ENCODE assay signal across 26 cellular contexts in the genomic region with DNA sequence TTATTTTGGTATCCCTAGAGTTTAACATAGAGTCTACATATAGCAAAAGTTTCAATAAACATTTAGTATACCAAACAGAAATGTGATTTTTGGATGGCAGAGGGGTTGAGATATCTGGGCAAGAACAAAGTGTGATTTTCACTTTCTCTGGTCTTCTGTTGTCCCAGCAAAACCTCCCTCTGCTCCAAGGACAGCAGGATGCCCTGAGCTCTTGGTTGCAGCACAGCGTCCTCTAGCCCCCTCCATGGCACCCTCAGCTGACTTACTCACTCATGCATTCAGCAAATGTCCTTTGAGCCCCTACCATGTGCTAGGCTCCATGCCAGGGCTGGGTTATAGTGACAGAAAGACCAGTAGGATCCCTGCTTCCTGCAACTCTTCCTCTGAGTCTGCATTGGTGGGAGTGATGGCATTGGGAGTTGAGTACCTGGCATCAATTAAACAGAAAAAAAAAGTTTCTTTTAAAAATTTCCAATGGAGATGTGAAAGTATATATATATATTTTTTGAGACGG.
DNase-seq lines count a peak whose midpoint lies in the region; ATAC-seq lines count a peak whose summit lies in the region.
"Had no signal": no experiment of that assay in that cellular context is flagged by ENCODE, and none has a peak within 500 bp of the region (broad histone marks: within the 10 kb centered on the region; RNA-seq: fewer than 3 reads in every experiment).

No MANE protein-coding gene starts in this region.

- no peaks in the 10 kb centered on the region for H3K9me3 Mint-ChIP-seq in activated T-cell treated with anti-CD3 and anti-CD28 coated beads, Interleukin-2, amount 50 U/mL, for 4 hours
- H3K9me3 Mint-ChIP-seq in CD8-positive, alpha-beta memory T cell, result no peaks in the 10 kb centered on the region
- no peaks in the 10 kb centered on the region for H3K9me3 Mint-ChIP-seq in activated T-helper 17 cell treated with anti-CD3 and anti-CD28 coated beads, Interleukin-2, amount 50 U/mL, for 72 hours
- no peaks in the 10 kb centered on the region for H3K9me3 Mint-ChIP-seq in naive thymus-derived CD4-positive, alpha-beta T cell
- H3K9me3 Mint-ChIP-seq: dendritic cell treated with granulocyte-macrophage colony-stimulating factor and Interleukin-4, amounts not matched to agents 40 ng/mL and 50 ng/mL, for 4 days; immature natural killer cell; WTC11 had no signal

- POLR2A ChIA-PET in CD8-positive, alpha-beta memory T cell (lab: Charles Lee), result interaction anchor here (0.9 to 2.9 kb wide), 5 partner anchors 18 to 105 kb away, joined by 3 to 14 read pairs (median 11); partner anchors contain the start of gene UBL3
- POLR2A ChIA-PET in naive thymus-derived CD4-positive, alpha-beta T cell (lab: Charles Lee), result interaction anchor here (1.8 to 9.9 kb wide), 3 partner anchors 19 to 158 kb away, joined by 6 to 114 read pairs (median 14); partner anchors contain the start of gene UBL3

- no peaks in the 10 kb centered on the region for H3K27me3 Mint-ChIP-seq in activated T-cell treated with anti-CD3 and anti-CD28 coated beads, Interleukin-2, amount 50 U/mL, for 4 hours (ENCODE audit: low read depth)
- peaks cover 0 to 1% of the 10 kb centered on the region in 2 donors for H3K27me3 Mint-ChIP-seq in CD8-positive, alpha-beta memory T cell
- H3K27me3 Mint-ChIP-seq in activated T-helper 17 cell treated with anti-CD3 and anti-CD28 coated beads, Interleukin-2, amount 50 U/mL, for 72 hours, result no peaks in the 10 kb centered on the region
- peaks cover 0 to 8% (median 0%) of the 10 kb centered on the region in 5 donors for H3K27me3 Mint-ChIP-seq in naive thymus-derived CD4-positive, alpha-beta T cell

- H3K4me1 ChIP-seq in CD8-positive, alpha-beta memory T cell (ENCODE audit: insufficient read depth, low read length), result peaks cover 44% of the 10 kb centered on the region
- peaks cover 20 to 30% of the 10 kb centered on the region in 2 donors for H3K4me1 ChIP-seq in naive thymus-derived CD4-positive, alpha-beta T cell (ENCODE audit: control insufficient read depth in 2 of 2, insufficient read depth in 2 of 2, low read length in 2 of 2)
- H3K4me1 ChIP-seq: gastrocnemius medialis, left ventricle myocardium inferior, uterus had no signal

- no peaks in the 10 kb centered on the region for H3K36me3 Mint-ChIP-seq in activated T-cell treated with anti-CD3 and anti-CD28 coated beads, Interleukin-2, amount 50 U/mL, for 4 hours (ENCODE audit: insufficient read depth)
- H3K36me3 Mint-ChIP-seq in CD8-positive, alpha-beta memory T cell, result peaks cover 0 to 3% (median 0%) of the 10 kb centered on the region in 3 donors
- no peaks in the 10 kb centered on the region for H3K36me3 Mint-ChIP-seq in activated T-helper 17 cell treated with anti-CD3 and anti-CD28 coated beads, Interleukin-2, amount 50 U/mL, for 72 hours (ENCODE audit: low read depth)
- H3K36me3 Mint-ChIP-seq in naive thymus-derived CD4-positive, alpha-beta T cell, result peaks cover 0 to 4% (median 0%) of the 10 kb centered on the region in 5 donors
- H3K36me3 Mint-ChIP-seq: immature natural killer cell, WTC11 had no signal

- no peaks in the 10 kb centered on the region for H3K27me3 ChIP-seq in CD8-positive, alpha-beta memory T cell (ENCODE audit: insufficient read depth, low read length, poor library complexity, severe bottlenecking)
- H3K27me3 ChIP-seq in naive thymus-derived CD4-positive, alpha-beta T cell (ENCODE audit: control insufficient read depth in 2 of 2, insufficient read depth in 2 of 2, low read length in 2 of 2), result no peaks in the 10 kb centered on the region
- H3K27me3 ChIP-seq: uterus had no signal

- no peak overlapping the region for H3K27ac ChIP-seq in CD8-positive, alpha-beta memory T cell (ENCODE audit: low read depth, low read length)
- peak overlapping the region; percentile 69 for H3K27ac ChIP-seq in naive thymus-derived CD4-positive, alpha-beta T cell (ENCODE audit: low read depth, low read length)
- H3K27ac ChIP-seq: gastrocnemius medialis, left ventricle myocardium inferior, RWPE1, uterus had no signal

- H3K27ac Mint-ChIP-seq in CD8-positive, alpha-beta memory T cell, result peak overlapping the region in 4 of 8 donors; percentile 83 to 94 (median 88)
- H3K27ac Mint-ChIP-seq in activated T-helper 17 cell treated with anti-CD3 and anti-CD28 coated beads, Interleukin-2, amount 50 U/mL, for 72 hours, result peak overlapping the region; percentile 83
- peak overlapping the region in 8 of 9 donors; percentile 79 to 94 (median 88) for H3K27ac Mint-ChIP-seq in naive thymus-derived CD4-positive, alpha-beta T cell
- H3K27ac Mint-ChIP-seq: dendritic cell treated with granulocyte-macrophage colony-stimulating factor and Interleukin-4, amounts not matched to agents 40 ng/mL and 50 ng/mL, for 4 days; WTC11 had no signal

- H3K4me1 Mint-ChIP-seq in activated T-cell treated with anti-CD3 and anti-CD28 coated beads, Interleukin-2, amount 50 U/mL, for 4 hours (ENCODE audit: low read depth), result peaks cover 34% of the 10 kb centered on the region
- H3K4me1 Mint-ChIP-seq in CD8-positive, alpha-beta memory T cell, result peaks cover 43 to 71% (median 55%) of the 10 kb centered on the region in 3 donors
- H3K4me1 Mint-ChIP-seq in activated T-helper 17 cell treated with anti-CD3 and anti-CD28 coated beads, Interleukin-2, amount 50 U/mL, for 72 hours, result peaks cover 16% of the 10 kb centered on the region
- peaks cover 22 to 77% (median 53%) of the 10 kb centered on the region in 7 donors for H3K4me1 Mint-ChIP-seq in naive thymus-derived CD4-positive, alpha-beta T cell

- H3K36me3 ChIP-seq in CD8-positive, alpha-beta memory T cell (ENCODE audit: insufficient read depth, low read length), result no peaks in the 10 kb centered on the region
- no peaks in the 10 kb centered on the region for H3K36me3 ChIP-seq in naive thymus-derived CD4-positive, alpha-beta T cell (ENCODE audit: control insufficient read depth in 2 of 3, insufficient read depth in 3 of 3, low read length in 3 of 3)
- H3K36me3 ChIP-seq: gastrocnemius medialis, left ventricle myocardium inferior, uterus had no signal

- intact Hi-C loops in naive thymus-derived CD4-positive, alpha-beta T cell (cut with micrococcal nuclease), result loop anchor here in 1 of 2 donors (2.0 kb wide), 1 partner anchor 104 kb away; the partner anchor contains the start of gene UBL3

- no peak overlapping the region for H3K4me3 ChIP-seq in CD8-positive, alpha-beta memory T cell (ENCODE audit: low read length)
- no peak overlapping the region for H3K4me3 ChIP-seq in naive thymus-derived CD4-positive, alpha-beta T cell (ENCODE audit: low read length)
- H3K4me3 ChIP-seq: gastrocnemius medialis, left ventricle myocardium inferior, smooth muscle cell, uterus had no signal

- peak overlapping the region; percentile 19 for H3K4me3 Mint-ChIP-seq in activated T-cell treated with anti-CD3 and anti-CD28 coated beads, Interleukin-2, amount 50 U/mL, for 4 hours
- peak overlapping the region in 6 of 7 donors; percentile 81 to 91 (median 84) for H3K4me3 Mint-ChIP-seq in CD8-positive, alpha-beta memory T cell
- H3K4me3 Mint-ChIP-seq in activated T-helper 17 cell treated with anti-CD3 and anti-CD28 coated beads, Interleukin-2, amount 50 U/mL, for 72 hours, result peak overlapping the region; percentile 81
- H3K4me3 Mint-ChIP-seq in naive thymus-derived CD4-positive, alpha-beta T cell, result peak overlapping the region; percentile 17 to 90 (median 81)
- H3K4me3 Mint-ChIP-seq: dendritic cell treated with granulocyte-macrophage colony-stimulating factor and Interleukin-4, amounts not matched to agents 40 ng/mL and 50 ng/mL, for 4 days; WTC11 had no signal

- no peak for DNase-seq in activated T-cell treated with anti-CD3 and anti-CD28 coated beads, Interleukin-2, amount 50 U/mL, for 4 hours
- DNase-seq in activated T-cell treated with anti-CD3 and anti-CD28 coated beads, Interleukin-2, amount 50 U/mL, for 48 hours, result no peak
- DNase-seq in CD8-positive, alpha-beta memory T cell, result no peak
- DNase-seq in naive thymus-derived CD4-positive, alpha-beta T cell, result no peak
- no peak for DNase-seq in retina
- no peak for DNase-seq in NCI-H510A treated with DMSO at 0.1 percent for 48 hours (lab: John Stamatoyannopoulos, UW)
- DNase-seq: activated gamma-delta T cell treated with Interleukin-2 at 50 U/mL for 16 hours, caudate nucleus, DMS53, gastrocnemius medialis, GF-D8, hippocampal formation, immature natural killer cell, IMR-90, left ventricle myocardium inferior, NCI-H1048, NCI-H2029, NCI-H2227 treated with DMSO at 0.1 percent for 48 hours, NCI-H774, SK-N-SH, uterus had no signal

- no peaks in the 10 kb centered on the region for H3K9me3 ChIP-seq in CD8-positive, alpha-beta memory T cell (ENCODE audit: low read length)
- no peaks in the 10 kb centered on the region for H3K9me3 ChIP-seq in naive thymus-derived CD4-positive, alpha-beta T cell (ENCODE audit: control insufficient read depth in 2 of 3, low read length in 3 of 3)
- H3K9me3 ChIP-seq: gastrocnemius medialis, left ventricle myocardium inferior, SK-N-SH, uterus had no signal

- CTCF ChIA-PET in CD8-positive, alpha-beta memory T cell (lab: Charles Lee), result interaction anchor here (1.0 to 6.4 kb wide), 6 partner anchors 13 to 157 kb away, joined by 3 to 59 read pairs (median 6); partner anchors contain the start of gene UBL3
- CTCF ChIA-PET in naive thymus-derived CD4-positive, alpha-beta T cell (lab: Charles Lee), result interaction anchor here (1.0 to 2.5 kb wide), 5 partner anchors 9 to 157 kb away, joined by 3 to 30 read pairs (median 6); no protein-coding TSS in a partner anchor

- no peak for ATAC-seq in activated T-cell treated with anti-CD3 and anti-CD28 coated beads, Interleukin-2, amount 50 U/mL, for 4 hours
- no peak for ATAC-seq in activated T-helper 17 cell treated with anti-CD3 and anti-CD28 coated beads, Interleukin-2, amount 50 U/mL, for 72 hours (replicated peaks)
- ATAC-seq in naive thymus-derived CD4-positive, alpha-beta T cell, result no peak
- ATAC-seq: gastrocnemius medialis, WTC11 had no signal

Comparison
In these comparisons a context has a peak if more than half of its experiments do, and no peak if none do; other contexts are left out.
1. H3K4me3 Mint-ChIP-seq: peak in every context shown above with its lines; median percentile 84 in CD8-positive, alpha-beta memory T cell; 81 in activated T-helper 17 cell treated with anti-CD3 and anti-CD28 coated beads, Interleukin-2, amount 50 U/mL, for 72 hours; 81 in naive thymus-derived CD4-positive, alpha-beta T cell; 19 in activated T-cell treated with anti-CD3 and anti-CD28 coated beads, Interleukin-2, amount 50 U/mL, for 4 hours.